Comparison of ENCODE assay signal across 10 cellular contexts in the genomic region with DNA sequence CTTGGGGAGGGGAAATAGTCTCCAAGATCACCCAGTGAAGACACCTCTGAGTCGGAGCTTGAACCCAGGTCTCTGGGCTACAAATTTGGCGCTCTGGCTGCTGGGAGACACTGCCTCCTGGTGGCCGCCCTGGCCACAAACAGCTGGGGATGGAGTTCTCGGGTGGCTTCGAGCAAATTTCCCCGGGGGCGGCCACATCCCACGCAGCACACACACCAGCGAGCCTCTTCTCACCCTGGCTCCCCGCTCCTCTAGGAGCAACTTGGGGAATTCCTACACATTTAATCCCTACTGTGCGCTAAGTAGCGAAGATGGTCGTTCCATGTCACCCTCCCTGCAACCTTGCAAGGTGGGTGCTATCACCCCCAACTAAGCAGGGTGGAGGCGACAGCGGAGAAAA.
DNase-seq lines count a peak whose midpoint lies in the region; ATAC-seq and TF ChIP-seq lines count a peak whose summit lies in the region.
"Had no signal": no experiment of that assay in that cellular context is flagged by ENCODE, and none has a peak within 500 bp of the region (broad histone marks: within the 10 kb centered on the region; RNA-seq: fewer than 3 reads in every experiment).

No MANE protein-coding gene starts in this region.

- peak; percentile 26 for TF ChIP-seq CTCF in fibroblast of the aortic adventitia (IDR thresholded peaks at IDR 0.05; ENCODE audit: insufficient read depth, low read length)

- H3K4me3 ChIP-seq in fibroblast of the aortic adventitia (ENCODE audit: low read depth, low read length): no peak overlapping the region

- ATAC-seq in HG02610 (IDR thresholded peaks at IDR 0.05; ENCODE audit: unreplicated experiment): no peak
- ATAC-seq: T-helper 17 cell had no signal

- DNase-seq in SIG-M5 treated with dmso at 0.1 percent for 504 hours (lab: John Stamatoyannopoulos, UW; ENCODE audit: unreplicated experiment) (peak; percentile 4), SIG-M5 (lab: John Stamatoyannopoulos, UW) (no peak), fibroblast of the aortic adventitia (ENCODE audit: low read depth) (no peak), NK-92 (lab: John Stamatoyannopoulos, UW; ENCODE audit: unreplicated experiment) (no peak), pons (ENCODE audit: low spot score) (no peak)
- peak; percentile 22 to 26 for DNase-seq in activated CD4-positive, alpha-beta T cell treated with anti-CD3 and anti-CD28 coated beads for 4 hours
- peak; percentile 59 for DNase-seq in stimulated activated CD8-positive, alpha-beta memory T cell treated with anti-CD3 and anti-CD28 coated beads, Interleukin-4, amount 100 ng/mL, for 48 hours
- DNase-seq: ACHN had no signal

Comparison
In these comparisons a context has a peak if more than half of its experiments do, and no peak if none do; other contexts are left out.
1. DNase-seq: peak in SIG-M5 treated with dmso at 0.1 percent for 504 hours (single experiment), activated CD4-positive, alpha-beta T cell treated with anti-CD3 and anti-CD28 coated beads for 4 hours (2 of 2) and stimulated activated CD8-positive, alpha-beta memory T cell treated with anti-CD3 and anti-CD28 coated beads, Interleukin-4, amount 100 ng/mL, for 48 hours (single experiment); none in SIG-M5 (single experiment), fibroblast of the aortic adventitia (single experiment), NK-92 (single experiment) and pons (single experiment).